ENCODE assay signal across 8 cellular contexts in the genomic region with DNA sequence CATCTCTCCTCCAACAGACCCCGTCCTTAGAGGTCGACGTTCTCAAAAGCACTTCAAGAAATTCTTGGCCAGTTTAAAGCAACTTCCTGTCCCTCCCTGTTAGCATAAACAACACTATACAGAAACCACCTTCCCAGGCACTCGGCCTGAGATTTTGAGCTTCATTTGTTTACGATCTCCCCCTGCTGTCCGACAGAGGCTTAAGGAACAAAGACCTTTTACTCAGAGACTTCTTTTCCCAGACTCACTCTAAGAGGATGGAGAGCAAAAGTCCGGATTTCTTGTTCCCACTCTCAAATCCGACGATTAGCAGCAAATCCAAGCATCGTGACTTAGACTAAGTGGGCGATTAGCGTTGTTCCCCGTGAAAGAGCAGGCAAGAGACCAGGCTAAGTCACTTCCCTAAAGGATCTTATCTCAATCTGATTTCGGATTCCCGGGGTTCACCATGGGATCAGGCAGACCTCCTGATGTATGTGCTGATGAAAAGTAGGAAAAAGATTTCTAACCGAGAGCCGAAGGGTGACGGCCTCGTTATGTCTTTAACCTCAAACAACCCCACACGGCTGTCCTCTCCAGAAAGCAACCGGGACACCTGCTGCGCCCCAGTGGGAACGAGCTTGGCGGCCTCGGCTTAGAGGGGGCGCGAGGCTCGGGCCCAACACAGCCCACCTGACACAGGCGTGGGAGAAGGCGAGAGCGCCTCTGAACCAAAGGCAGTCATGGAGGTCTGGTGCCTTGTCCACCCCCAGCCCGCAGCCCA. TPM values are rescaled to one million over a fixed set of nuclear protein-coding genes. Genes with fewer than 3 reads are reported as not detected.
DNase-seq lines count a peak whose midpoint lies in the region; ATAC-seq and TF ChIP-seq lines count a peak whose summit lies in the region.

No MANE protein-coding gene starts in this region.

- H3K27ac ChIP-seq in RWPE1, result peak overlapping the region; percentile 93

- DNase-seq in activated CD4-positive, CD25-positive, alpha-beta regulatory T cell treated with anti-CD3 and anti-CD28 coated beads, Interleukin-2, amount 50 U/mL, for 16 hours (ENCODE audit: low read depth, low spot score), result peak; percentile 37
- DNase-seq in activated CD4-positive, CD25-positive, alpha-beta regulatory T cell treated with anti-CD3 and anti-CD28 coated beads, Interleukin-2, amount 50 U/mL, for 72 hours, result no peak
- DNase-seq in HPDE6-E6E7 (ENCODE audit: extremely low spot score) (peak; percentile 73), RWPE1 (ENCODE audit: low spot score) (peak; percentile 83), globus pallidus (ENCODE audit: low spot score) (peak; percentile 57), omental fat pad (ENCODE audit: low spot score) (no peak)
- DNase-seq in activated naive CD4-positive, alpha-beta T cell treated with anti-CD3 and anti-CD28 coated beads, Interleukin-2, amount 50 U/mL, for 72 hours (ENCODE audit: low spot score in 2 of 2), result peak in 1 of 2 donors; percentile 30

- POLR2A ChIA-PET in RWPE1 (lab: Yijun Ruan, JAX; ENCODE audit: low non-redundant PET), result interaction anchor here (0.6 to 1.7 kb wide), 6 partner anchors 11 to 60 kb away, joined by 3 to 5 read pairs (median 4); partner anchors contain the start of gene CRK

- no peaks in the 10 kb centered on the region for H3K9me3 Mint-ChIP-seq in activated naive CD4-positive, alpha-beta T cell treated with anti-CD3 and anti-CD28 coated beads, Interleukin-2, amount 50 U/mL, for 72 hours

- TF ChIP-seq CTCF in RWPE1 (conservative IDR thresholded peaks at IDR 0.05; ENCODE audit: low read depth), result peak; percentile 61
- no peak for TF ChIP-seq CTCF in omental fat pad (IDR thresholded peaks at IDR 0.05)

- H3K27ac Mint-ChIP-seq in activated naive CD4-positive, alpha-beta T cell treated with anti-CD3 and anti-CD28 coated beads, Interleukin-2, amount 50 U/mL, for 72 hours, result peak overlapping the region; percentile 84

- CTCF ChIA-PET in RWPE1 (lab: Yijun Ruan, JAX), result interaction anchor here (0.7 to 2.4 kb wide), 10 partner anchors 11 to 310 kb away, joined by 3 to 16 read pairs (median 5); partner anchors contain the start of gene MYO1C

- peaks cover 0 to 6% of the 10 kb centered on the region in 2 donors for H3K36me3 Mint-ChIP-seq in activated naive CD4-positive, alpha-beta T cell treated with anti-CD3 and anti-CD28 coated beads, Interleukin-2, amount 50 U/mL, for 72 hours

- peak in 1 of 2 donors; percentile 6 for ATAC-seq in activated naive CD4-positive, alpha-beta T cell treated with anti-CD3 and anti-CD28 coated beads, Interleukin-2, amount 50 U/mL, for 72 hours
- peak; percentile 34 for ATAC-seq in omental fat pad (ENCODE audit: low FRiP score)
- no peak for ATAC-seq in GM18873 (IDR thresholded peaks at IDR 0.05; ENCODE audit: low FRiP score, unreplicated experiment)

RNA-seq across cellular contexts. Expression of gene INPP5K, which starts 0.6 kb away (rescaled TPM):
- total RNA-seq in activated naive CD4-positive, alpha-beta T cell treated with anti-CD3 and anti-CD28 coated beads, Interleukin-2, amount 50 U/mL, for 72 hours, result 10 to 100 TPM; 20.7 to 35.1 TPM
- total RNA-seq in omental fat pad, result 100 to 1,000 TPM; 103 to 279 (median 153) TPM

RNA-seq across cellular contexts. Expression of gene MYO1C, which starts 23.3 kb away (rescaled TPM):
- total RNA-seq in activated naive CD4-positive, alpha-beta T cell treated with anti-CD3 and anti-CD28 coated beads, Interleukin-2, amount 50 U/mL, for 72 hours, result 10 to 100 TPM; 10.6 to 32.2 TPM
- total RNA-seq in omental fat pad, result 100 to 1,000 TPM; 194 to 367 (median 207) TPM

RNA-seq across cellular contexts. Expression of gene PITPNA, which starts 46.8 kb away (rescaled TPM):
- total RNA-seq in activated naive CD4-positive, alpha-beta T cell treated with anti-CD3 and anti-CD28 coated beads, Interleukin-2, amount 50 U/mL, for 72 hours, result 10 to 100 TPM; 13.8 to 39.2 TPM
- total RNA-seq in omental fat pad, result 10 to 100 TPM; 27.6 to 49.7 (median 33.7) TPM

RNA-seq across cellular contexts. Expression of gene CRK, which starts 59.8 kb away (rescaled TPM):
- total RNA-seq in activated naive CD4-positive, alpha-beta T cell treated with anti-CD3 and anti-CD28 coated beads, Interleukin-2, amount 50 U/mL, for 72 hours, result 10 to 100 TPM; 12.5 to 17.7 TPM
- 100 to 1,000 TPM in 2 of 4 donors, 10 to 100 TPM in 2; 84.5 to 104 (median 95.7) TPM for total RNA-seq in omental fat pad

Comparison
In these comparisons a context has a peak if more than half of its experiments do, and no peak if none do; other contexts are left out.
1. DNase-seq: peak in activated CD4-positive, CD25-positive, alpha-beta regulatory T cell treated with anti-CD3 and anti-CD28 coated beads, Interleukin-2, amount 50 U/mL, for 16 hours (single experiment), HPDE6-E6E7 (single experiment), RWPE1 (single experiment) and globus pallidus (single experiment); none in activated CD4-positive, CD25-positive, alpha-beta regulatory T cell treated with anti-CD3 and anti-CD28 coated beads, Interleukin-2, amount 50 U/mL, for 72 hours (single experiment) and omental fat pad (single experiment).
2. RNA of gene MYO1C, which starts 23.3 kb away (total RNA-seq): 194 to 367 TPM in omental fat pad; 10.6 to 32.2 TPM in activated naive CD4-positive, alpha-beta T cell treated with anti-CD3 and anti-CD28 coated beads, Interleukin-2, amount 50 U/mL, for 72 hours; every median in the first group is over 4 times any median in the second.